1 cellular context compared by ENCODE assay signal in the genomic region with DNA sequence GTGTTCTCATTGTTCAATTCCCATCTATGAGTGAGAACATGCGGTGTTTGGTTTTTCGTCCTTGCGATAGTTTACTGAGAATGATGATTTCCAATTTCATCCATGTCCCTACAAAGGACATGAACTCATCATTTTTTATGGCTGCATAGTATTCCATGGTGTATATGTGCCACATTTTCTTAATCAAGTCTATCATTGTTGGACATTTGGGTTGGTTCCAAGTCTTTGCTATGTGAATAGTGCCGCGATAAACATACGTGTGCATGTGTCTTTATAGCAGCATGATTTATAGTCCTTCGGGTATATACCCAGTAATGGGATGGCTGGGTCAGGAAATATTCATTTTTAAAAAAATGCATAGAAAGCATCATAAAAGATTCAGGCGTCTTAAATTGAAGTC. TPM values are rescaled to one million over a fixed set of nuclear protein-coding genes. Genes with fewer than 3 reads are reported as not detected.
"Had no signal": no experiment of that assay in that cellular context is flagged by ENCODE, and none has a peak within 500 bp of the region (broad histone marks: within the 10 kb centered on the region; RNA-seq: fewer than 3 reads in every experiment).

No MANE protein-coding gene starts in this region.

RNA-seq across cellular contexts. Expression of gene CPED1, which starts 4.9 kb away (rescaled TPM):
- total RNA-seq: H7 had no signal
